Comparison of ENCODE assay signal across 2 cellular contexts in genomic region chr15:80476036-80476435, GRCh38.
TF ChIP-seq lines count a peak whose summit lies in the region.

No MANE protein-coding gene starts in this region.

TF ChIP-seq in IMR-90, 13 proteins besides CTCF, POLR2A, EP300 and RAD21:
- TF ChIP-seq MAFK (IDR thresholded peaks at IDR 0.05; ENCODE audit: low read depth, low read length) = no peak
- peak; percentile 96 for TF ChIP-seq CEBPB (IDR thresholded peaks at IDR 0.05; ENCODE audit: low read depth, low read length)
- TF ChIP-seq CHD1 (IDR thresholded peaks at IDR 0.05; ENCODE audit: low read depth, low read length) = no peak

TF ChIP-seq in H1, 55 proteins besides CTCF, POLR2A, EP300 and RAD21:
- TF ChIP-seq, protein P1, sequence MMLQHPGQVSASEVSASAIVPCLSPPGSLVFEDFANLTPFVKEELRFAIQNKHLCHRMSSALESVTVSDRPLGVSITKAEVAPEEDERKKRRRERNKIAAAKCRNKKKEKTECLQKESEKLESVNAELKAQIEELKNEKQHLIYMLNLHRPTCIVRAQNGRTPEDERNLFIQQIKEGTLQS (IDR thresholded peaks at IDR 0.05; ENCODE audit: insufficient read depth, low read depth, low read length) = no peak
- TF ChIP-seq CEBPB (IDR thresholded peaks at IDR 0.05; ENCODE audit: low read depth, low read length) = peak; percentile 14; the same call in 1 of the 2 replicates
- no peak for TF ChIP-seq YY1 (IDR thresholded peaks at IDR 0.05; ENCODE audit: low read depth, low read length)
- no peak for TF ChIP-seq CHD2 (IDR thresholded peaks at IDR 0.05; ENCODE audit: low read length)
